Comparison of ENCODE assay signal across 13 cellular contexts in the genomic region with DNA sequence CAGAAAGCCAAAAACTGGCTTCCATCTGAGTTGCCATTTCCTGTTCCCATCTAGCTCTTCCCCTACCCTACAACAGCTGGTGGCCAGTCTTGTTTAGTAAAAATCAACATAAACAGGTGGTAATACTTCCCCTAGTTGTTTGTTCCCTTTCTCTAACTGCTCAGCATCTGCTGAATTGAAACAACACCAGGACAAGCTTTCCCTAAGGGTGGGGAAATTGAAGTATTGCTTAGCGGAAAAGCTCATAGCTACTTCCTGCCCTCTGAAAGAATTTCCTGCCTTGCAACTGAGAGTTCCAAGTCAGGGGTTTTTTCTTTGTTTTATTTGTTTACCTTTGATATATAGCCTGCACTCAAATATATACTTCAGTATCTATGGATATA.
DNase-seq lines count a peak whose midpoint lies in the region; ATAC-seq and TF ChIP-seq lines count a peak whose summit lies in the region.
"Had no signal": no experiment of that assay in that cellular context is flagged by ENCODE, and none has a peak within 500 bp of the region (broad histone marks: within the 10 kb centered on the region; RNA-seq: fewer than 3 reads in every experiment).

No MANE protein-coding gene starts in this region.

- H3K9me3 Mint-ChIP-seq in H9 (no peaks in the 10 kb centered on the region), T-cell (no peaks in the 10 kb centered on the region)
- H3K9me3 Mint-ChIP-seq: nephron progenitor cell had no signal

- H3K4me1 Mint-ChIP-seq in H9 = peaks cover 40 to 41% of the 10 kb centered on the region in 2 experiments
- peaks cover 20 to 24% (median 20%) of the 10 kb centered on the region in 3 donors for H3K4me1 Mint-ChIP-seq in T-cell

- H3K79me2 ChIP-seq in H9 (ENCODE audit: insufficient read depth, low read length) = no peaks in the 10 kb centered on the region

- no peak overlapping the region for H3K14ac ChIP-seq in H9 (ENCODE audit: insufficient read depth, low read length)

- H3T11ph ChIP-seq in H9 (ENCODE audit: low read length) = no peak overlapping the region

- H3K23me2 ChIP-seq in H9 (ENCODE audit: insufficient read length, low read depth, low read length, poor library complexity, severe bottlenecking) = no peaks in the 10 kb centered on the region

- intact Hi-C loops in heart right ventricle (cut with DNase I) (no loop called here), sciatic nerve (cut with DNase I) (no loop called here)

- H3K27ac Mint-ChIP-seq in H9 (peak overlapping the region in 2 of 3 experiments; percentile 45 to 89; a peak in 5 of 7 replicates), T-cell (peak overlapping the region; percentile 65 to 75)

- H3K27me3 ChIP-seq in H9 (ENCODE audit: insufficient read depth, low read length) = no peaks in the 10 kb centered on the region
- H3K27me3 ChIP-seq in heart right ventricle = no peaks in the 10 kb centered on the region
- H3K27me3 ChIP-seq: right lobe of liver had no signal

- no peak overlapping the region for H3K9ac ChIP-seq in H9 (ENCODE audit: extremely low read depth, insufficient read length, low read length)

- DNase-seq in H9 (no peak), T-cell (no peak), heart right ventricle (no peak), sciatic nerve (ENCODE audit: low spot score) (no peak), NCI-H128 (lab: John Stamatoyannopoulos, UW; ENCODE audit: unreplicated experiment) (no peak), superior temporal gyrus (ENCODE audit: extremely low spot score) (no peak)
- DNase-seq: islet precursor cell, Karpas-422, NCI-H2081 treated with DMSO at 0.1 percent for 48 hours, nephron progenitor cell, right lobe of liver had no signal

- H2BK5ac ChIP-seq in H9 (ENCODE audit: insufficient read length, low read length) = no peak overlapping the region

- H3K79me1 ChIP-seq in H9 (ENCODE audit: insufficient read depth, low read depth, low read length, poor library complexity, severe bottlenecking) = no peaks in the 10 kb centered on the region

- H4K8ac ChIP-seq in H9 (replicated peaks; ENCODE audit: insufficient read length, low read depth, low read length) = no peak overlapping the region

- no peak for TF ChIP-seq CTCF in H9 (conservative IDR thresholded peaks at IDR 0.05)
- TF ChIP-seq CTCF in heart right ventricle (IDR thresholded peaks at IDR 0.05) = no peak

- POLR2A ChIA-PET in T-cell (lab: Charles Lee) = interaction anchor here (0.6 to 0.7 kb wide), 2 partner anchors 157 to 556 kb away, joined by 3 read pairs; a partner anchor contains a TSS

- no peak overlapping the region for H3K4me2 ChIP-seq in H9 (ENCODE audit: insufficient read depth, insufficient read length, low read length)

- H2BK120ac ChIP-seq in H9 (ENCODE audit: low read depth, low read length, poor library complexity, severe bottlenecking) = no peak overlapping the region

- H2BK12ac ChIP-seq in H9 (ENCODE audit: insufficient read length, low read depth, low read length) = no peak overlapping the region

- H3K27ac ChIP-seq in H9 (ENCODE audit: insufficient read length, low read depth, low read length) (peak overlapping the region; percentile 54), heart right ventricle (peak overlapping the region; percentile 27 to 87 (median 80))
- H3K27ac ChIP-seq: HL-60, right lobe of liver had no signal

- CTCF ChIA-PET in T-cell (lab: Charles Lee) = interaction anchor here in 1 of 2 donors (1.3 kb wide), 1 partner anchor 10 kb away, joined by 9 read pairs; no protein-coding TSS in a partner anchor

- no peak overlapping the region for H3K18ac ChIP-seq in H9 (ENCODE audit: insufficient read length, low read depth, low read length)

- H3K9me3 ChIP-seq in H9 (ENCODE audit: control insufficient read depth, low read depth, low read length) (no peaks in the 10 kb centered on the region), heart right ventricle (no peaks in the 10 kb centered on the region)
- H3K9me3 ChIP-seq: right lobe of liver had no signal

- H4K5ac ChIP-seq in H9 (ENCODE audit: insufficient read length, low read depth, low read length) = no peak overlapping the region

- H2AFZ ChIP-seq in H9 (ENCODE audit: low read length) = no peak overlapping the region

- no peak overlapping the region for H3K56ac ChIP-seq in H9 (ENCODE audit: insufficient read length, low read depth, low read length)

- peak in 1 of 4 experiments; percentile 61 for ATAC-seq in T-cell (replicated peaks in 1 of 4)
- peak in 6 of 8 donors; percentile 38 to 73 (median 44) for ATAC-seq in heart right ventricle
- ATAC-seq in sciatic nerve = peak; percentile 38
- no peak for ATAC-seq in HG03521 (IDR thresholded peaks at IDR 0.05; ENCODE audit: unreplicated experiment)

- H2AK5ac ChIP-seq in H9 (ENCODE audit: insufficient read length, low read length) = no peak overlapping the region

- H3K27me3 Mint-ChIP-seq in H9 (ENCODE audit: low read depth) (no peaks in the 10 kb centered on the region), T-cell (no peaks in the 10 kb centered on the region)

- H3K4ac ChIP-seq in H9 (ENCODE audit: low read depth, low read length) = no peak overlapping the region

- H2BK20ac ChIP-seq in H9 (ENCODE audit: low read depth, low read length, poor library complexity, severe bottlenecking) = no peak overlapping the region

- no peak overlapping the region for H4K91ac ChIP-seq in H9 (ENCODE audit: insufficient read length, low read depth, low read length)

- WGBS in H9 (ENCODE audit: extremely low coverage, insufficient read length, low lambda C conversion rate) = no CpG with 5 or more reads among the region's 1 CpG
- WGBS in heart right ventricle, 2 donors = 60 to 66% methylated on average over 1 of the region's 1 CpG

- H3K4me3 Mint-ChIP-seq in H9 (no peak overlapping the region), T-cell (peak overlapping the region in 1 of 3 donors; percentile 35)
- H3K4me3 Mint-ChIP-seq: nephron progenitor cell had no signal

- no peak overlapping the region for H2BK15ac ChIP-seq in H9 (ENCODE audit: low read depth, low read length)

- H3K36me3 ChIP-seq in heart right ventricle = peaks cover 0 to 36% (median 9%) of the 10 kb centered on the region in 9 donors

- H3K36me3 Mint-ChIP-seq in H9 (ENCODE audit: insufficient read depth in 1 of 3, low read depth in 3 of 3) (peaks cover 7 to 21% (median 19%) of the 10 kb centered on the region in 3 experiments; a peak in 6 of 7 replicates), T-cell (peaks cover 46% of the 10 kb centered on the region)

- peaks cover 13% of the 10 kb centered on the region for H3K4me1 ChIP-seq in H9 (ENCODE audit: insufficient read depth, low read length)
- H3K4me1 ChIP-seq in heart right ventricle = peaks cover 6 to 69% (median 52%) of the 10 kb centered on the region in 9 donors
- H3K4me1 ChIP-seq: right lobe of liver had no signal

- H4K20me1 ChIP-seq in H9 (ENCODE audit: control insufficient read depth, insufficient read depth, insufficient read length) = no peaks in the 10 kb centered on the region

- no peak overlapping the region for H3K4me3 ChIP-seq in heart right ventricle
- H3K4me3 ChIP-seq: right lobe of liver had no signal

- H3K23ac ChIP-seq in H9 (ENCODE audit: insufficient read length, low read depth, low read length) = no peak overlapping the region
